Comparison of ENCODE assay signal across 7 cellular contexts in genomic region chr4:88478247-88478646, GRCh38. TPM values are rescaled to one million over a fixed set of nuclear protein-coding genes. Genes with fewer than 3 reads are reported as not detected.
"Had no signal": no experiment of that assay in that cellular context is flagged by ENCODE, and none has a peak within 500 bp of the region (broad histone marks: within the 10 kb centered on the region; RNA-seq: fewer than 3 reads in every experiment).

No MANE protein-coding gene starts in this region.

- ATAC-seq: K562 had no signal

- DNase-seq: IMR-90, KBM-7, KG1 had no signal

- H3K27ac Mint-ChIP-seq: IgD-negative memory B cell had no signal

- H3K4me1 Mint-ChIP-seq: IgD-negative memory B cell had no signal

- H3K9me3 Mint-ChIP-seq: IgD-negative memory B cell had no signal

- FAIRE-seq: HTR-8/SVneo, K562 had no signal

- H3K4me3 ChIP-seq: K562 had no signal

- H3K27ac ChIP-seq: HL-60 had no signal

- H3K4me3 Mint-ChIP-seq: IgD-negative memory B cell had no signal

- H3K27me3 Mint-ChIP-seq: IgD-negative memory B cell had no signal

RNA-seq across cellular contexts. Expression of gene HERC5, which starts 21.3 kb away (rescaled TPM):
- polyA plus RNA-seq: IMR-90, K562 had no signal
